Comparison of ENCODE assay signal across 32 cellular contexts in the genomic region with DNA sequence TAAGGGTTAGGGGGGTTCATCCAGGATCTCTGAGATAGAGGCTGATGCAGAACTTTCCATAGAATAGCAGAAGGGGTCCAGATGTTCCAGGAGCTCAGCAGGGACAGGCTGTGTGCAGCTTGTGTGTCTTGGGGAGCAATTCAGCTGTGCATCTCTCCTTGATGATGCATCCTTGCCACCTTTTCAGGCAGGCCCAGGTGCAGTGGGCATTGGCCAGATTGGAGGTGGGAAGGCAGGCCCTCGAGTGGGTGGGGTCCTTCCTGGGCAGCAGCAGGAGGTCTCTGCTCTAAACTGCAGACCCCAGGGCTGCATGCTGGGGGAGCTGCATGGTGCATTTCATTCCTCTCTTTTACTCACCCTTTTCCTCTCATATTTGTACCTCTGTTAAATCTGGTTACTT.
DNase-seq lines count a peak whose midpoint lies in the region; ATAC-seq and TF ChIP-seq lines count a peak whose summit lies in the region.
"Had no signal": no experiment of that assay in that cellular context is flagged by ENCODE, and none has a peak within 500 bp of the region (broad histone marks: within the 10 kb centered on the region; RNA-seq: fewer than 3 reads in every experiment).

No MANE protein-coding gene starts in this region.

- no peak overlapping the region for H3K4me3 ChIP-seq in neuronal stem cell (ENCODE audit: low read length in 2 of 2)
- peak overlapping the region; percentile 16 for H3K4me3 ChIP-seq in trophoblast cell (ENCODE audit: low read depth, low read length)
- no peak overlapping the region for H3K4me3 ChIP-seq in spleen
- H3K4me3 ChIP-seq: A549; BLaER1; BLaER1 treated with 17β-estradiol and CSF1 and Interleukin-3, amounts not matched to agents 10 nM and 100 nM had no signal

- peaks cover 0 to 2% of the 10 kb centered on the region in 2 donors for H3K9me3 ChIP-seq in neuronal stem cell (replicated peaks in 1 of 2; ENCODE audit: control insufficient read depth in 2 of 2, insufficient read depth in 1 of 2, low read depth in 1 of 2, low read length in 2 of 2)
- H3K9me3 ChIP-seq in trophoblast cell (ENCODE audit: insufficient read depth, low read depth, low read length), result no peaks in the 10 kb centered on the region
- peaks cover 0 to 10% (median 0%) of the 10 kb centered on the region in 8 donors for H3K9me3 ChIP-seq in spleen
- H3K9me3 ChIP-seq: A549, BE2C, BLaER1, Caco-2 had no signal

- no peak for ATAC-seq in GM19351 (IDR thresholded peaks at IDR 0.05; ENCODE audit: unreplicated experiment)
- ATAC-seq: A549; CD8-positive, alpha-beta T cell had no signal

- H2BK12ac ChIP-seq in neuronal stem cell (ENCODE audit: low read length) (no peak overlapping the region), trophoblast cell (ENCODE audit: low read length) (no peak overlapping the region)

- peaks cover 3 to 5% of the 10 kb centered on the region in 2 donors for H3K4me1 ChIP-seq in neuronal stem cell (ENCODE audit: control insufficient read depth in 2 of 2, insufficient read depth in 1 of 2, low read depth in 1 of 2, low read length in 2 of 2)
- H3K4me1 ChIP-seq in trophoblast cell (ENCODE audit: control insufficient read depth in 1 of 2, insufficient read depth in 2 of 2, low read length in 2 of 2), result no peaks in the 10 kb centered on the region
- no peaks in the 10 kb centered on the region for H3K4me1 ChIP-seq in spleen
- H3K4me1 ChIP-seq: BE2C, BLaER1, Caco-2 had no signal

- H2BK5ac ChIP-seq in neuronal stem cell (ENCODE audit: low read length), result no peak overlapping the region
- H2BK5ac ChIP-seq in trophoblast cell (ENCODE audit: low read depth, low read length, poor library complexity), result no peak overlapping the region

- H2BK15ac ChIP-seq in neuronal stem cell (ENCODE audit: low read length), result no peak overlapping the region

- H3K18ac ChIP-seq in neuronal stem cell (ENCODE audit: low read length) (peak overlapping the region; percentile 23), trophoblast cell (ENCODE audit: low read length) (no peak overlapping the region)

- no peak overlapping the region for H2AK5ac ChIP-seq in neuronal stem cell (ENCODE audit: low read depth, low read length)
- H2AK5ac ChIP-seq in trophoblast cell (ENCODE audit: low read length), result no peak overlapping the region

- H3K27ac ChIP-seq in neuronal stem cell (replicated peaks; ENCODE audit: low read length), result no peak overlapping the region
- no peak overlapping the region for H3K27ac ChIP-seq in trophoblast cell (ENCODE audit: low read depth, low read length)
- H3K27ac ChIP-seq in spleen, result no peak overlapping the region
- H3K27ac ChIP-seq: 22Rv1; A549; BLaER1; BLaER1 treated with 17β-estradiol and CSF1 and Interleukin-3, amounts not matched to agents 10 nM and 100 nM; C4-2B had no signal

- H3K27me3 ChIP-seq in neuronal stem cell (ENCODE audit: control insufficient read depth in 3 of 3, insufficient read depth in 3 of 3, low read depth in 1 of 3, low read length in 3 of 3) (no peaks in the 10 kb centered on the region), trophoblast cell (ENCODE audit: insufficient read depth, low read length) (no peaks in the 10 kb centered on the region), spleen (replicated peaks in 1 of 7) (no peaks in the 10 kb centered on the region)
- H3K27me3 ChIP-seq: BE2C; BLaER1; BLaER1 treated with 17β-estradiol and CSF1 and Interleukin-3, amounts not matched to agents 10 nM and 100 nM had no signal

- H3K4ac ChIP-seq in neuronal stem cell (ENCODE audit: low read length) (no peak overlapping the region), trophoblast cell (ENCODE audit: low read depth, low read length) (no peak overlapping the region)

- intact Hi-C loops in spleen (cut with DNase I; ENCODE audit: low total_unique reads), result no loop called here

- H3K9ac ChIP-seq in neuronal stem cell (ENCODE audit: low read depth, low read length, poor library complexity) (no peak overlapping the region), trophoblast cell (ENCODE audit: low read length) (no peak overlapping the region)
- H3K9ac ChIP-seq: BLaER1; BLaER1 treated with 17β-estradiol and CSF1 and Interleukin-3, amounts not matched to agents 10 nM and 100 nM had no signal

- no peaks in the 10 kb centered on the region for H3K79me2 ChIP-seq in trophoblast cell (ENCODE audit: control insufficient read depth, insufficient read depth, low read length, poor library complexity)

- TF ChIP-seq POLR2A in spleen (IDR thresholded peaks at IDR 0.05), result no peak

- no peaks in the 10 kb centered on the region for H3K36me3 ChIP-seq in neuronal stem cell (replicated peaks in 1 of 2; ENCODE audit: control insufficient read depth in 2 of 2, insufficient read depth in 2 of 2, low read length in 2 of 2)
- no peaks in the 10 kb centered on the region for H3K36me3 ChIP-seq in trophoblast cell (ENCODE audit: control insufficient read depth in 1 of 2, insufficient read depth in 2 of 2, low read length in 2 of 2)
- H3K36me3 ChIP-seq in spleen, result no peaks in the 10 kb centered on the region
- H3K36me3 ChIP-seq: BE2C; BLaER1; BLaER1 treated with 17β-estradiol and CSF1 and Interleukin-3, amounts not matched to agents 10 nM and 100 nM had no signal

- H3K14ac ChIP-seq in neuronal stem cell (ENCODE audit: low read length), result no peak overlapping the region
- H3K14ac ChIP-seq in trophoblast cell (ENCODE audit: low read length), result no peak overlapping the region

- H2BK120ac ChIP-seq in neuronal stem cell (ENCODE audit: low read depth, low read length), result no peak overlapping the region
- H2BK120ac ChIP-seq in trophoblast cell (ENCODE audit: insufficient read depth, low read length, poor library complexity), result no peak overlapping the region

- H4K12ac ChIP-seq in trophoblast cell (ENCODE audit: low read depth, low read length), result no peak overlapping the region

- no peaks in the 10 kb centered on the region for H3K79me1 ChIP-seq in neuronal stem cell (ENCODE audit: low read depth, low read length)
- no peaks in the 10 kb centered on the region for H3K79me1 ChIP-seq in trophoblast cell (ENCODE audit: low read length)

- no peak for TF ChIP-seq CTCF in spleen (IDR thresholded peaks at IDR 0.05 in 8 of 11, conservative IDR thresholded peaks at IDR 0.05 in 3 of 11)

- no CpG with 5 or more reads among the region's 1 CpG for WGBS in neuronal stem cell (ENCODE audit: extremely low coverage in 2 of 2, insufficient read length in 2 of 2, insufficient replicate concordance in 1 of 2), 2 donors
- no CpG with 5 or more reads among the region's 1 CpG for WGBS in trophoblast cell (ENCODE audit: extremely low coverage, insufficient coverage, insufficient read length)
- 27 to 64% (median 53%) methylated on average over 1 of the region's 1 CpG for WGBS in spleen, 5 donors

- H3K4me2 ChIP-seq in neuronal stem cell (ENCODE audit: insufficient read depth, low read length, poor library complexity, severe bottlenecking), result no peak overlapping the region
- H3K4me2 ChIP-seq in trophoblast cell (ENCODE audit: low read length), result no peak overlapping the region
- H3K4me2 ChIP-seq: A549; BLaER1; BLaER1 treated with 17β-estradiol and CSF1 and Interleukin-3, amounts not matched to agents 10 nM and 100 nM had no signal

- H4K91ac ChIP-seq in neuronal stem cell (ENCODE audit: low read depth, low read length, poor library complexity) (peak overlapping the region; percentile 38), trophoblast cell (ENCODE audit: low read depth, low read length) (no peak overlapping the region)

- DNase-seq in NCI-H2171 treated with DMSO at 0.1 percent for 48 hours (lab: John Stamatoyannopoulos, UW) (peak; percentile 10), NCI-H2171 (lab: John Stamatoyannopoulos, UW) (no peak), neuronal stem cell (ENCODE audit: low spot score) (no peak), trophoblast cell (no peak), spleen (peak; percentile 56), EL (no peak)
- DNase-seq in activated CD4-positive, alpha-beta T cell treated with anti-CD3 and anti-CD28 coated beads for 1 hour, result no peak
- DNase-seq: 8988T; ACHN; AML-193; BE2C; C1 segment of cervical spinal cord; Caco-2; Calu3; CD4-positive, alpha-beta memory T cell; CD4-positive, alpha-beta T cell; CD4-positive, CD25-positive, alpha-beta regulatory T cell; CD8-positive, alpha-beta memory T cell; CD8-positive, alpha-beta T cell; COR-L47; DMS 273 treated with DMSO at 0.1 percent for 48 hours; DMS153; DMS53; DMS79; DMS79 treated with DMSO at 0.1 percent for 48 hours; DND-41 had no signal

- H4K8ac ChIP-seq in neuronal stem cell (ENCODE audit: low read depth, low read length), result no peak overlapping the region
- no peak overlapping the region for H4K8ac ChIP-seq in trophoblast cell (ENCODE audit: low read depth, low read length)

- H2AFZ ChIP-seq in neuronal stem cell (ENCODE audit: low read length) (no peak overlapping the region), trophoblast cell (ENCODE audit: insufficient read depth, low read length, poor library complexity) (no peak overlapping the region)

- no peak overlapping the region for H3K23ac ChIP-seq in neuronal stem cell (ENCODE audit: low read depth, low read length, poor library complexity)
- no peak overlapping the region for H3K23ac ChIP-seq in trophoblast cell (ENCODE audit: low read length)

Comparison
In these comparisons a context has a peak if more than half of its experiments do, and no peak if none do; other contexts are left out.
1. DNase-seq: peak in NCI-H2171 treated with DMSO at 0.1 percent for 48 hours (single experiment) and spleen (single experiment); none in NCI-H2171 (single experiment), neuronal stem cell (single experiment), trophoblast cell (0 of 2), activated CD4-positive, alpha-beta T cell treated with anti-CD3 and anti-CD28 coated beads for 1 hour (single experiment) and EL (single experiment).